Comparison of ENCODE assay signal across 16 cellular contexts in genomic region chr11:1237128-1237580, GRCh38. TPM values are rescaled to one million over a fixed set of nuclear protein-coding genes. Genes with fewer than 3 reads are reported as not detected.
"Had no signal": no experiment of that assay in that cellular context is flagged by ENCODE, and none has a peak within 500 bp of the region (broad histone marks: within the 10 kb centered on the region; RNA-seq: fewer than 3 reads in every experiment).

No MANE protein-coding gene starts in this region.

- ATAC-seq: activated CD8-positive, alpha-beta T cell treated with anti-CD3 and anti-CD28 coated beads for 36 hours; activated T-cell treated with anti-CD3 and anti-CD28 coated beads, Interleukin-2, amount 50 U/mL, for 72 hours; gastroesophageal sphincter; pancreas; T-cell had no signal

- H3K27ac ChIP-seq: ascending aorta, epithelial cell of prostate, gastroesophageal sphincter, hepatocyte, pancreas, tibial artery, vagina had no signal

- H3K4me3 ChIP-seq: ascending aorta, gastroesophageal sphincter, hepatocyte, pancreas, tibial artery, vagina had no signal

- H3K27me3 ChIP-seq: ascending aorta, hepatocyte, pancreas, tibial artery, vagina had no signal

- H3K9me3 ChIP-seq: ascending aorta, gastroesophageal sphincter, pancreas, tibial artery, vagina had no signal

- DNase-seq: activated CD4-positive, alpha-beta T cell treated with anti-CD3 and anti-CD28 coated beads for 4 hours; activated CD8-positive, alpha-beta memory T cell treated with anti-CD3 and anti-CD28 coated beads, Interleukin-2, amount 50 U/mL, for 4 hours; activated CD8-positive, alpha-beta T cell treated with anti-CD3 and anti-CD28 coated beads for 36 hours; activated T-cell treated with anti-CD3 and anti-CD28 coated beads, Interleukin-2, amount 50 U/mL, for 72 hours; effector memory CD4-positive, alpha-beta T cell; T-cell had no signal

- H3K36me3 ChIP-seq: ascending aorta, gastroesophageal sphincter, pancreas, tibial artery, vagina had no signal

- H3K4me1 ChIP-seq: ascending aorta, gastroesophageal sphincter, pancreas, tibial artery, vagina had no signal

RNA-seq across cellular contexts. Expression of gene MUC5B, which starts 14.3 kb away (rescaled TPM):
- total RNA-seq: activated CD8-positive, alpha-beta T cell treated with anti-CD3 and anti-CD28 coated beads for 36 hours; activated T-cell treated with anti-CD3 and anti-CD28 coated beads, Interleukin-2, amount 50 U/mL, for 72 hours; bronchial epithelial cell; renal cortical epithelial cell; skeletal muscle tissue had no signal
